In genomic region chr11:114110948-114111347, GRCh38 we compare ENCODE assay signal across 2 cellular contexts.
A peak's percentile ranks its signal among the peaks of the same experiment; 100 is the strongest.
TF ChIP-seq lines count a peak whose summit lies in the region.

No MANE protein-coding gene starts in this region.

TF ChIP-seq in liver, 16 proteins besides CTCF, POLR2A, EP300 and RAD21 (continued from another document):
- peak; percentile 30 for TF ChIP-seq ZBTB33 (IDR thresholded peaks at IDR 0.05)
- TF ChIP-seq NR2F2 (IDR thresholded peaks at IDR 0.05) = peak; percentile 94
- no peak for TF ChIP-seq GABPA (IDR thresholded peaks at IDR 0.05 in 1 of 2, conservative IDR thresholded peaks at IDR 0.05 in 1 of 2)
- peak; percentile 77 to 83 for TF ChIP-seq RXRA (IDR thresholded peaks at IDR 0.05)
- no peak for TF ChIP-seq ATF3 (IDR thresholded peaks at IDR 0.05)
- no peak for TF ChIP-seq REST (IDR thresholded peaks at IDR 0.05)
- TF ChIP-seq HNF4G (IDR thresholded peaks at IDR 0.05) = no peak
- peak; percentile 17 to 44 for TF ChIP-seq HNF4A (conservative IDR thresholded peaks at IDR 0.05)
- peak; percentile 24 for TF ChIP-seq YY1 (IDR thresholded peaks at IDR 0.05)
- peak; percentile 75 to 83 for TF ChIP-seq JUND (IDR thresholded peaks at IDR 0.05)
- TF ChIP-seq MAX (IDR thresholded peaks at IDR 0.05) = peak; percentile 62
- TF ChIP-seq FOXA1 (IDR thresholded peaks at IDR 0.05) = no peak

TF ChIP-seq in HepG2, 621 proteins besides CTCF, POLR2A, EP300 and RAD21 (continued from another document):
- TF ChIP-seq TFE3 (CRISPR knock-in tag; IDR thresholded peaks at IDR 0.05) = no peak
- no peak for TF ChIP-seq SNAPC2 (CRISPR knock-in tag; IDR thresholded peaks at IDR 0.05)
- TF ChIP-seq KLF6 (CRISPR knock-in tag; IDR thresholded peaks at IDR 0.05) = no peak
- TF ChIP-seq, protein P1, sequence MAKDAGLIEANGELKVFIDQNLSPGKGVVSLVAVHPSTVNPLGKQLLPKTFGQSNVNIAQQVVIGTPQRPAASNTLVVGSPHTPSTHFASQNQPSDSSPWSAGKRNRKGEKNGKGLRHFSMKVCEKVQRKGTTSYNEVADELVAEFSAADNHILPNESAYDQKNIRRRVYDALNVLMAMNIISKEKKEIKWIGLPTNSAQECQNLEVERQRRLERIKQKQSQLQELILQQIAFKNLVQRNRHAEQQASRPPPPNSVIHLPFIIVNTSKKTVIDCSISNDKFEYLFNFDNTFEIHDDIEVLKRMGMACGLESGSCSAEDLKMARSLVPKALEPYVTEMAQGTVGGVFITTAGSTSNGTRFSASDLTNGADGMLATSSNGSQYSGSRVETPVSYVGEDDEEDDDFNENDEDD (CRISPR knock-in tag; IDR thresholded peaks at IDR 0.05; ENCODE audit: borderline replicate concordance) = no peak
